Comparison of ENCODE assay signal across 13 cellular contexts in the genomic region with DNA sequence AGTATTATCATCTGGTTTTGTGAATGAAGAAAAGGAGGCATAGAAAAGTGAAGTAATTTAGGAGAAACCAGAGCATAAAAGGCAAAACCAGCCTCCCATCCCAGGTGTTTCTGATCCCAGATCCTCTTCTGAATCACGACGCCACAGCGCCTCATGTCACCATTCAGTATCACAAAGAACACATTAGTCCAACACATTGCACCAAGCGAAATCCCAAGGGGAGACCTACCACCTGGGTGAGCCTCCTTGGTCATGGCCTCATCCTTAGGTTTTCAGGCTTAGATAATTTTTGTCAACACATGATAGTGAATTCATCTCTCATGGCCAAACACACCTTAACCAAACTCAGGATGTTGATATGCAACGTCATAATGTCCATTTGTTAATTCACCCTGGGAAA.
"Had no signal": no experiment of that assay in that cellular context is flagged by ENCODE, and none has a peak within 500 bp of the region (broad histone marks: within the 10 kb centered on the region; RNA-seq: fewer than 3 reads in every experiment).

No MANE protein-coding gene starts in this region.

- ATAC-seq: left ventricle myocardium superior had no signal

- H3K27ac ChIP-seq: ascending aorta, cardiac muscle cell, dorsolateral prefrontal cortex, right lobe of liver, tibial artery had no signal

- H3K9me3 ChIP-seq: ascending aorta, right lobe of liver, tibial artery had no signal

- H3K4me1 Mint-ChIP-seq: activated CD4-positive, alpha-beta T cell treated with anti-CD3 and anti-CD28 coated beads, Interleukin-2, amount 10 ng/mL, durations not matched to agents 7 days and 5 days; activated naive CD8-positive, alpha-beta T cell treated with anti-CD3 and anti-CD28 coated beads, Interleukin-2, amount 10 ng/mL, durations not matched to agents 7 days and 5 days had no signal

- H3K4me3 Mint-ChIP-seq: activated CD4-positive, alpha-beta T cell treated with anti-CD3 and anti-CD28 coated beads, Interleukin-2, amount 10 ng/mL, durations not matched to agents 7 days and 5 days; activated naive CD8-positive, alpha-beta T cell treated with anti-CD3 and anti-CD28 coated beads, Interleukin-2, amount 10 ng/mL, durations not matched to agents 7 days and 5 days; nephron had no signal

- H3K27ac Mint-ChIP-seq: activated CD4-positive, alpha-beta T cell treated with anti-CD3 and anti-CD28 coated beads, Interleukin-2, amount 10 ng/mL, durations not matched to agents 7 days and 5 days; activated naive CD8-positive, alpha-beta T cell treated with anti-CD3 and anti-CD28 coated beads, Interleukin-2, amount 10 ng/mL, durations not matched to agents 7 days and 5 days had no signal

- H3K4me1 ChIP-seq: right lobe of liver had no signal

- H3K27me3 ChIP-seq: ascending aorta, cardiac muscle cell, dorsolateral prefrontal cortex, right lobe of liver, tibial artery had no signal

- H3K4me3 ChIP-seq: ascending aorta, cardiac muscle cell, dorsolateral prefrontal cortex, right lobe of liver, tibial artery had no signal

- H3K27me3 Mint-ChIP-seq: activated CD4-positive, alpha-beta T cell treated with anti-CD3 and anti-CD28 coated beads, Interleukin-2, amount 10 ng/mL, durations not matched to agents 7 days and 5 days; activated naive CD8-positive, alpha-beta T cell treated with anti-CD3 and anti-CD28 coated beads, Interleukin-2, amount 10 ng/mL, durations not matched to agents 7 days and 5 days had no signal

- H3K36me3 ChIP-seq: cardiac muscle cell had no signal

- H3K9me3 Mint-ChIP-seq: activated CD4-positive, alpha-beta T cell treated with anti-CD3 and anti-CD28 coated beads, Interleukin-2, amount 10 ng/mL, durations not matched to agents 7 days and 5 days; activated naive CD8-positive, alpha-beta T cell treated with anti-CD3 and anti-CD28 coated beads, Interleukin-2, amount 10 ng/mL, durations not matched to agents 7 days and 5 days; nephron had no signal

- DNase-seq: activated CD4-positive, alpha-beta T cell treated with anti-CD3 and anti-CD28 coated beads, Interleukin-2, amount 10 ng/mL, durations not matched to agents 7 days and 5 days; activated CD4-positive, CD25-positive, alpha-beta regulatory T cell; activated naive CD8-positive, alpha-beta T cell treated with anti-CD3 and anti-CD28 coated beads, Interleukin-2, amount 10 ng/mL, durations not matched to agents 7 days and 5 days; dorsolateral prefrontal cortex; hippocampal formation; left ventricle myocardium superior; mesendoderm; right lobe of liver; stimulated activated CD4-positive, alpha-beta T cell treated with anti-CD3 and anti-CD28 coated beads, Interleukin-1b, Interleukin-23, amount 100 ng/mL, for 48 hours; tibial artery had no signal
